In genomic region chr22:20012741-20013331, GRCh38 we compare ENCODE assay signal across 10 cellular contexts. TPM values are rescaled to one million over a fixed set of nuclear protein-coding genes. Genes with fewer than 3 reads are reported as not detected.
DNase-seq lines count a peak whose midpoint lies in the region; ATAC-seq, FAIRE-seq and TF ChIP-seq lines count a peak whose summit lies in the region.
"Had no signal": no experiment of that assay in that cellular context is flagged by ENCODE, and none has a peak within 500 bp of the region (broad histone marks: within the 10 kb centered on the region; RNA-seq: fewer than 3 reads in every experiment).

No MANE protein-coding gene starts in this region.

- H3K27ac Mint-ChIP-seq in CD8-positive, alpha-beta memory T cell: no peak overlapping the region

- H3K79me2 ChIP-seq in endothelial cell of umbilical vein (ENCODE audit: control insufficient read depth, insufficient read depth, low read length): no peaks in the 10 kb centered on the region

- H3K9ac ChIP-seq in NT2/D1 (ENCODE audit: insufficient read length, low read depth): peak overlapping the region; percentile 51
- no peak overlapping the region for H3K9ac ChIP-seq in endothelial cell of umbilical vein (replicated peaks; ENCODE audit: extremely low read depth, insufficient read depth, low read length)

- no peak for ATAC-seq in GM21576 (IDR thresholded peaks at IDR 0.05; ENCODE audit: unreplicated experiment)

- H3K4me3 Mint-ChIP-seq in CD8-positive, alpha-beta memory T cell: no peak overlapping the region

- no peaks in the 10 kb centered on the region for H3K9me1 ChIP-seq in endothelial cell of umbilical vein (replicated peaks; ENCODE audit: control insufficient read depth, extremely low read depth, insufficient read depth, low read length)

- peaks cover 0 to 1% (median 0%) of the 10 kb centered on the region in 3 donors for H3K36me3 Mint-ChIP-seq in CD8-positive, alpha-beta memory T cell

- H2AFZ ChIP-seq in endothelial cell of umbilical vein (ENCODE audit: low read depth, low read length): peak overlapping the region; percentile 19

- TF ChIP-seq CTCF in endothelial cell of umbilical vein (IDR thresholded peaks at IDR 0.05; ENCODE audit: extremely low read depth in 1 of 2, insufficient read depth in 1 of 2, low read depth in 1 of 2, low read length in 2 of 2): no peak

- H3K27ac ChIP-seq in CD8-positive, alpha-beta memory T cell (ENCODE audit: low read depth, low read length): peak overlapping the region; percentile 21
- H3K27ac ChIP-seq in endothelial cell of umbilical vein (ENCODE audit: insufficient read depth, low read depth, low read length): no peak overlapping the region

- dilution Hi-C loops in endothelial cell of umbilical vein (cut with MboI; ENCODE audit: extremely low pct_ligation_motif_present, low sequenced_read_pairs): no loop called here

- H4K20me1 ChIP-seq in endothelial cell of umbilical vein (replicated peaks; ENCODE audit: control insufficient read depth, extremely low read depth, insufficient read depth, low read length): no peaks in the 10 kb centered on the region

- intact Hi-C loops in endothelial cell of umbilical vein (cut with micrococcal nuclease): loop anchor here (1.0 to 2.0 kb wide), 4 partner anchors 27 to 282 kb away; no protein-coding TSS in a partner anchor
- intact Hi-C loops in posterior vena cava (cut with DNase I): loop anchor here (2.0 kb wide), 1 partner anchor 42 kb away; no protein-coding TSS in a partner anchor

- no peak overlapping the region for H3K4me2 ChIP-seq in endothelial cell of umbilical vein (ENCODE audit: insufficient read depth, low read length)

- H3K4me3 ChIP-seq in CD8-positive, alpha-beta memory T cell (ENCODE audit: low read length): no peak overlapping the region
- no peak overlapping the region for H3K4me3 ChIP-seq in NT2/D1 (ENCODE audit: insufficient read length, low read depth)
- no peak overlapping the region for H3K4me3 ChIP-seq in endothelial cell of umbilical vein (replicated peaks in 1 of 3; ENCODE audit: insufficient read depth in 1 of 3, low read depth in 1 of 3, low read length in 3 of 3)

- H3K4me1 ChIP-seq in CD8-positive, alpha-beta memory T cell (ENCODE audit: insufficient read depth, low read length): peaks cover 37% of the 10 kb centered on the region
- H3K4me1 ChIP-seq in NT2/D1 (ENCODE audit: insufficient read depth, insufficient read length): peaks cover 18% of the 10 kb centered on the region
- H3K4me1 ChIP-seq in endothelial cell of umbilical vein (ENCODE audit: control insufficient read depth, extremely low read depth, insufficient read depth, low read length): peaks cover 8% of the 10 kb centered on the region

- peak in 1 of 5 donors; percentile 33 for DNase-seq in CD8-positive, alpha-beta memory T cell
- DNase-seq in NT2/D1 (ENCODE audit: low read depth, low spot score): no peak
- DNase-seq in endothelial cell of umbilical vein (ENCODE audit: low read depth, low spot score): no peak
- peak; percentile 72 for DNase-seq in posterior vena cava (ENCODE audit: low spot score)
- no peak for DNase-seq in HCEC 1CT
- DNase-seq in Ammon's horn (ENCODE audit: low spot score): no peak
- DNase-seq: NCI-H1436 treated with DMSO at 0.1 percent for 48 hours, NCI-H2081 had no signal

- no peaks in the 10 kb centered on the region for H3K27me3 ChIP-seq in CD8-positive, alpha-beta memory T cell (ENCODE audit: insufficient read depth, low read length, poor library complexity, severe bottlenecking)
- H3K27me3 ChIP-seq in NT2/D1 (ENCODE audit: insufficient read depth, insufficient read length): peaks cover 32% of the 10 kb centered on the region
- H3K27me3 ChIP-seq in endothelial cell of umbilical vein (ENCODE audit: control insufficient read depth in 2 of 2, insufficient read depth in 2 of 2, low read length in 2 of 2): no peaks in the 10 kb centered on the region

- H3K27me3 Mint-ChIP-seq in CD8-positive, alpha-beta memory T cell: no peaks in the 10 kb centered on the region

- no peaks in the 10 kb centered on the region for H3K9me3 Mint-ChIP-seq in CD8-positive, alpha-beta memory T cell

- no TSS peak for BruUV-seq in endothelial cell of umbilical vein (replicated peaks; lab: Mats Ljungman, UMichigan)

- peaks cover 8 to 15% (median 9%) of the 10 kb centered on the region in 3 donors for H3K4me1 Mint-ChIP-seq in CD8-positive, alpha-beta memory T cell

- TF ChIP-seq POLR2A in endothelial cell of umbilical vein (IDR thresholded peaks at IDR 0.05; ENCODE audit: low read depth, low read length): no peak

- CTCF ChIA-PET in CD8-positive, alpha-beta memory T cell (lab: Charles Lee): interaction anchor here (0.6 to 1.8 kb wide), 5 partner anchors 39 to 116 kb away, joined by 3 to 11 read pairs (median 3); no protein-coding TSS in a partner anchor
- CTCF ChIA-PET in endothelial cell of umbilical vein (lab: Charles Lee): interaction anchor here (0.9 to 7.3 kb wide), 24 partner anchors 9 to 282 kb away, joined by 3 to 304 read pairs (median 7); no protein-coding TSS in a partner anchor

- H3K36me3 ChIP-seq in CD8-positive, alpha-beta memory T cell (ENCODE audit: insufficient read depth, low read length): no peaks in the 10 kb centered on the region
- H3K36me3 ChIP-seq in NT2/D1 (ENCODE audit: insufficient read depth, insufficient read length, low read length): no peaks in the 10 kb centered on the region
- no peaks in the 10 kb centered on the region for H3K36me3 ChIP-seq in endothelial cell of umbilical vein (ENCODE audit: control insufficient read depth in 2 of 2, extremely low read depth in 1 of 2, insufficient read depth in 2 of 2, low read length in 2 of 2)

- no peaks in the 10 kb centered on the region for H3K9me3 ChIP-seq in CD8-positive, alpha-beta memory T cell (ENCODE audit: low read length)
- H3K9me3 ChIP-seq in NT2/D1 (ENCODE audit: insufficient read depth, low read length) (no peaks in the 10 kb centered on the region), endothelial cell of umbilical vein (replicated peaks; ENCODE audit: control insufficient read depth, insufficient read depth, low read length) (no peaks in the 10 kb centered on the region)

- POLR2A ChIA-PET in CD8-positive, alpha-beta memory T cell (lab: Charles Lee): interaction anchor here (0.5 kb wide), 1 partner anchor 56 kb away, joined by 7 read pairs; no protein-coding TSS in a partner anchor
- POLR2A ChIA-PET in endothelial cell of umbilical vein (lab: Charles Lee): interaction anchor here (1.2 to 1.5 kb wide), 3 partner anchors 26 to 41 kb away, joined by 4 to 8 read pairs (median 6); no protein-coding TSS in a partner anchor

- no peak for FAIRE-seq in endothelial cell of umbilical vein (lab: Jason Lieb, UNC)
- FAIRE-seq: RCC 7860 had no signal

TF ChIP-seq in endothelial cell of umbilical vein, 7 proteins besides CTCF, POLR2A, EP300 and RAD21:
- no peak for TF ChIP-seq FOS (IDR thresholded peaks at IDR 0.05; ENCODE audit: borderline replicate concordance, insufficient read depth, low read length)
- no peak for TF ChIP-seq EZH2 (IDR thresholded peaks at IDR 0.05; ENCODE audit: borderline replicate concordance, low read depth, low read length, severe bottlenecking)
- no peak for TF ChIP-seq POLR2AphosphoS5 (IDR thresholded peaks at IDR 0.05; ENCODE audit: insufficient read depth, low read depth, low read length)
- no peak for TF ChIP-seq MYC (IDR thresholded peaks at IDR 0.05; ENCODE audit: low read depth, low read length)
- no peak for TF ChIP-seq JUN (IDR thresholded peaks at IDR 0.05; ENCODE audit: borderline replicate concordance, insufficient read depth, insufficient read length, low read depth)
- TF ChIP-seq GATA2 (IDR thresholded peaks at IDR 0.05; ENCODE audit: insufficient read depth, insufficient read length, low read depth, low read length): no peak
- TF ChIP-seq MAX (IDR thresholded peaks at IDR 0.05; ENCODE audit: insufficient read depth, insufficient read length): no peak
TF ChIP-seq in endothelial cell of umbilical vein: peak in this region for 0.

RNA-seq across cellular contexts. Expression of gene ARVCF, which starts 3.8 kb away (rescaled TPM):
- total RNA-seq in CD8-positive, alpha-beta memory T cell: 1 to 10 TPM; 1.4 to 1.8 TPM
- polyA plus RNA-seq in CD8-positive, alpha-beta memory T cell: 0.92 TPM
- 105 and 109 TPM in 2 replicates for total RNA-seq in endothelial cell of umbilical vein
- polyA plus RNA-seq in endothelial cell of umbilical vein: 81.3 and 83.6 TPM in 2 replicates
- 30.5 and 49.1 TPM in 2 replicates for polyA plus RNA-seq in endothelial cell of umbilical vein (2011; cell fraction: cytosol; rRNA removed)
- polyA plus RNA-seq in endothelial cell of umbilical vein (2011; cell fraction: nucleus; rRNA removed): 288 and 295 TPM in 2 replicates
- polyA plus RNA-seq in endothelial cell of umbilical vein (2012): 22.8 and 27.5 TPM in 2 replicates
- polyA minus RNA-seq in endothelial cell of umbilical vein: 43.0 and 52.9 TPM in 2 replicates
- 1.7 TPM for polyA minus RNA-seq in endothelial cell of umbilical vein (2011; cell fraction: cytosol; rRNA and poly(A)+ RNA removed)
- 58.2 and 105 TPM in 2 replicates for polyA minus RNA-seq in endothelial cell of umbilical vein (2011; cell fraction: nucleus; rRNA and poly(A)+ RNA removed)
- total RNA-seq in posterior vena cava: 10 to 100 TPM; 20.1 to 21.3 TPM

RNA-seq across cellular contexts. Expression of gene TANGO2, which starts 8.1 kb away (rescaled TPM):
- 10 to 100 TPM; 27.3 to 28.0 TPM for total RNA-seq in CD8-positive, alpha-beta memory T cell
- polyA plus RNA-seq in CD8-positive, alpha-beta memory T cell: 48.6 TPM
- total RNA-seq in endothelial cell of umbilical vein (33.2 and 40.0 TPM in 2 replicates), posterior vena cava (10 to 100 TPM; 28.4 to 31.1 TPM)
- polyA plus RNA-seq in endothelial cell of umbilical vein: 49.3 and 59.5 TPM in 2 replicates
- 34.3 and 36.5 TPM in 2 replicates for polyA plus RNA-seq in endothelial cell of umbilical vein (2011; cell fraction: cytosol; rRNA removed)
- 48.4 and 53.3 TPM in 2 replicates for polyA plus RNA-seq in endothelial cell of umbilical vein (2011; cell fraction: nucleus; rRNA removed)
- 20.4 and 20.9 TPM in 2 replicates for polyA plus RNA-seq in endothelial cell of umbilical vein (2012)
- polyA minus RNA-seq in endothelial cell of umbilical vein: 82.2 and 90.8 TPM in 2 replicates
- 10.1 TPM for polyA minus RNA-seq in endothelial cell of umbilical vein (2011; cell fraction: cytosol; rRNA and poly(A)+ RNA removed)
- 22.9 and 23.8 TPM in 2 replicates for polyA minus RNA-seq in endothelial cell of umbilical vein (2011; cell fraction: nucleus; rRNA and poly(A)+ RNA removed)

Comparison
In these comparisons a context has a peak if more than half of its experiments do, and no peak if none do; other contexts are left out.
1. RNA of gene ARVCF, which starts 3.8 kb away (total RNA-seq): 105 to 109 TPM in endothelial cell of umbilical vein and 20.1 to 21.3 TPM in posterior vena cava; 1.4 to 1.8 TPM in CD8-positive, alpha-beta memory T cell; every median in the first group is over 4 times any median in the second.